9 cellular contexts compared by ENCODE assay signal in the genomic region with DNA sequence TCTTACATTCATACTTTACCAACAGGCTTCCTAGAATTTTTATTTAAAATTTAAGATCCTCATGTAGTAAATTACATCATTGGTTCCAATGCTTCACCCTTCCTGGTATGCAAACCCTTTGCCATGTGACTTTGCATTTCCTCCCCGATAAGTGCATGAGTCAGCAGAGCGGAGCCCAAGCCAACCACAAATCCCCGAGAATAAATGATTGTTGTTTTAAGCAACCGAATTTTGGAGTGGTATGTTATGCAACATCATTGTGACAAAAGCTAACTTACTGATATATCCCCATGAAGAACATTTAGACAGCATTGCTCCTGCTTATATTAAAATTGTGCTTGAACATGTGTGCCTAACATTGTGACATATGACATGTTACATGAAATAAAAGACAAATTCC.
DNase-seq lines count a peak whose midpoint lies in the region; ATAC-seq, FAIRE-seq and TF ChIP-seq lines count a peak whose summit lies in the region.
"Had no signal": no experiment of that assay in that cellular context is flagged by ENCODE, and none has a peak within 500 bp of the region (broad histone marks: within the 10 kb centered on the region; RNA-seq: fewer than 3 reads in every experiment).

No MANE protein-coding gene starts in this region.

- H3K79me2 ChIP-seq in K562 (ENCODE audit: control insufficient read depth, insufficient read depth, low read length), result no peaks in the 10 kb centered on the region

- peak overlapping the region in 1 of 11 experiments; percentile 36; a peak in 1 of 22 replicates for H3K9ac ChIP-seq in BLaER1 treated with 17β-estradiol and CSF1 and Interleukin-3, amounts not matched to agents 10 nM and 100 nM
- no peak overlapping the region for H3K9ac ChIP-seq in K562 (ENCODE audit: insufficient read depth in 1 of 2, low read depth in 2 of 2, low read length in 2 of 2)

- no TSS peak for BruUV-seq in K562 (replicated peaks; lab: Mats Ljungman, UMichigan)

- H4K20me1 ChIP-seq in BLaER1 treated with 17β-estradiol and CSF1 and Interleukin-3, amounts not matched to agents 10 nM and 100 nM, result no peaks in the 10 kb centered on the region
- H4K20me1 ChIP-seq in K562 (replicated peaks; ENCODE audit: control insufficient read depth, insufficient read depth, low read length), result no peaks in the 10 kb centered on the region

- H3K27ac ChIP-seq in BLaER1 treated with 17β-estradiol and CSF1 and Interleukin-3, amounts not matched to agents 10 nM and 100 nM, result peak overlapping the region in 10 of 11 experiments; percentile 19 to 67 (median 49); a peak in 14 of 22 replicates
- no peak overlapping the region for H3K27ac ChIP-seq in K562 (ENCODE audit: extremely low read depth, low read depth, low read length)
- H3K27ac ChIP-seq: heart right ventricle had no signal

- H3K36me3 Mint-ChIP-seq in activated T-cell treated with anti-CD3 and anti-CD28 coated beads, Interleukin-2, amount 50 U/mL, for 72 hours (ENCODE audit: insufficient read depth in 2 of 2), result no peaks in the 10 kb centered on the region

- intact Hi-C loops in K562 (cut with micrococcal nuclease), result no loop called here

- no peak overlapping the region; a peak in 1 of 20 replicates for H3K4me3 ChIP-seq in BLaER1 treated with 17β-estradiol and CSF1 and Interleukin-3, amounts not matched to agents 10 nM and 100 nM
- H3K4me3 ChIP-seq in MG63 (no peak overlapping the region), K562 (no peak overlapping the region)
- H3K4me3 ChIP-seq: heart right ventricle had no signal

- no peak overlapping the region for H3K4me3 Mint-ChIP-seq in activated T-cell treated with anti-CD3 and anti-CD28 coated beads, Interleukin-2, amount 50 U/mL, for 72 hours

- H3K36me3 ChIP-seq in BLaER1 treated with 17β-estradiol and CSF1 and Interleukin-3, amounts not matched to agents 10 nM and 100 nM, result no peaks in the 10 kb centered on the region
- H3K36me3 ChIP-seq in MG63 (no peaks in the 10 kb centered on the region), K562 (ENCODE audit: control insufficient read depth, insufficient read depth, low read length) (no peaks in the 10 kb centered on the region)
- H3K36me3 ChIP-seq: heart right ventricle had no signal

- POLR2A ChIA-PET in K562 (lab: Yijun Ruan, JAX), result no interaction called here

- peak overlapping the region; percentile 20 to 76 (median 38); a peak in 20 of 22 replicates for H3K4me2 ChIP-seq in BLaER1 treated with 17β-estradiol and CSF1 and Interleukin-3, amounts not matched to agents 10 nM and 100 nM
- no peak overlapping the region for H3K4me2 ChIP-seq in K562 (ENCODE audit: insufficient read depth, low read length)

- no peak overlapping the region for H3K27ac Mint-ChIP-seq in activated T-cell treated with anti-CD3 and anti-CD28 coated beads, Interleukin-2, amount 50 U/mL, for 72 hours

- TF ChIP-seq POLR2A in K562 (conservative IDR thresholded peaks at IDR 0.05), result no peak

- in situ Hi-C loops in K562 (cut with MboI), result no loop called here

- H3K9me3 Mint-ChIP-seq in activated T-cell treated with anti-CD3 and anti-CD28 coated beads, Interleukin-2, amount 50 U/mL, for 72 hours, result peaks cover 0 to 3% of the 10 kb centered on the region in 2 donors

- ATAC-seq in K562 (no peak), HG03565 (IDR thresholded peaks at IDR 0.05; ENCODE audit: unreplicated experiment) (no peak), HG02981 (IDR thresholded peaks at IDR 0.05; ENCODE audit: unreplicated experiment) (no peak)
- ATAC-seq in activated T-cell treated with anti-CD3 and anti-CD28 coated beads, Interleukin-2, amount 50 U/mL, for 72 hours (replicated peaks in 1 of 2), result no peak

- FAIRE-seq in K562 (lab: Jason Lieb, UNC), result no peak

- H3K27me3 Mint-ChIP-seq in activated T-cell treated with anti-CD3 and anti-CD28 coated beads, Interleukin-2, amount 50 U/mL, for 72 hours (ENCODE audit: low read depth), result no peaks in the 10 kb centered on the region

- no peak for TF ChIP-seq RAD21 in K562 (CRISPR knock-in tag; conservative IDR thresholded peaks at IDR 0.05 in 1 of 2, IDR thresholded peaks at IDR 0.05 in 1 of 2)

- H3K4me1 ChIP-seq in BLaER1 treated with 17β-estradiol and CSF1 and Interleukin-3, amounts not matched to agents 10 nM and 100 nM, result peaks cover 0 to 25% (median 11%) of the 10 kb centered on the region in 10 experiments; a peak in 17 of 20 replicates
- H3K4me1 ChIP-seq in K562 (replicated peaks in 1 of 2; ENCODE audit: control insufficient read depth in 2 of 2, insufficient read depth in 2 of 2, low read length in 2 of 2), result no peaks in the 10 kb centered on the region
- H3K4me1 ChIP-seq: heart right ventricle had no signal

- WGBS in K562 (ENCODE audit: insufficient coverage, low coverage, missing lambda C conversion rate), result 0% methylated on average over 4 of the region's 4 CpGs

- no peaks in the 10 kb centered on the region for H3K9me1 ChIP-seq in K562 (ENCODE audit: control insufficient read depth, insufficient read depth, low read length)

- TF ChIP-seq EP300 in K562 (IDR thresholded peaks at IDR 0.05; ENCODE audit: low read length), result no peak

- no peak overlapping the region for H2AFZ ChIP-seq in K562 (ENCODE audit: low read depth, low read length)

- CTCF ChIA-PET in K562 (lab: Yijun Ruan, JAX; ENCODE audit: low intra/inter-chr PET ratio), result no interaction called here

- H3K27me3 ChIP-seq in BLaER1 treated with 17β-estradiol and CSF1 and Interleukin-3, amounts not matched to agents 10 nM and 100 nM, result no peaks in the 10 kb centered on the region
- H3K27me3 ChIP-seq in MG63 (no peaks in the 10 kb centered on the region), K562 (ENCODE audit: control insufficient read depth in 2 of 2, insufficient read depth in 2 of 2, low read length in 2 of 2) (no peaks in the 10 kb centered on the region)
- H3K27me3 ChIP-seq: heart right ventricle had no signal

- no peak for TF ChIP-seq CTCF in K562 (IDR thresholded peaks at IDR 0.05 in 2 of 3, conservative IDR thresholded peaks at IDR 0.05 in 1 of 3; ENCODE audit: insufficient read depth in 2 of 3, low read depth in 1 of 3, low read length in 3 of 3)

- peaks cover 0 to 12% (median 0%) of the 10 kb centered on the region in 11 experiments; a peak in 3 of 22 replicates for H3K9me3 ChIP-seq in BLaER1 treated with 17β-estradiol and CSF1 and Interleukin-3, amounts not matched to agents 10 nM and 100 nM (replicated peaks in 1 of 11)
- H3K9me3 ChIP-seq in MG63 (no peaks in the 10 kb centered on the region), K562 (replicated peaks; ENCODE audit: control insufficient read depth, insufficient read depth, low read depth, low read length) (no peaks in the 10 kb centered on the region; the same call in 1 of the 2 replicates)
- H3K9me3 ChIP-seq: heart right ventricle had no signal

- no peaks in the 10 kb centered on the region for H3K4me1 Mint-ChIP-seq in activated T-cell treated with anti-CD3 and anti-CD28 coated beads, Interleukin-2, amount 50 U/mL, for 72 hours (ENCODE audit: low read depth)

- DNase-seq in MG63 (peak; percentile 84), K562 (ENCODE audit: extremely low read depth in 1 of 4, low spot score in 3 of 4) (no peak), lung microvascular endothelial cell (ENCODE audit: low read depth in 2 of 2) (peak; percentile 66 to 84), NCI-H1436 treated with DMSO at 0.1 percent for 48 hours (lab: John Stamatoyannopoulos, UW) (no peak)
- DNase-seq in activated T-cell treated with anti-CD3 and anti-CD28 coated beads, Interleukin-2, amount 50 U/mL, for 72 hours, result no peak

TF ChIP-seq in K562, 482 proteins besides CTCF, POLR2A, EP300 and RAD21:
- no peak for TF ChIP-seq KDM2B (CRISPR knock-in tag; IDR thresholded peaks at IDR 0.05)
- no peak for TF ChIP-seq COPS2 (conservative IDR thresholded peaks at IDR 0.05)
- no peak for TF ChIP-seq TCFL5 (CRISPR knock-in tag; conservative IDR thresholded peaks at IDR 0.05)
- no peak for TF ChIP-seq NCOA4 (IDR thresholded peaks at IDR 0.05; ENCODE audit: partially characterized antibody)
- TF ChIP-seq, protein P1, sequence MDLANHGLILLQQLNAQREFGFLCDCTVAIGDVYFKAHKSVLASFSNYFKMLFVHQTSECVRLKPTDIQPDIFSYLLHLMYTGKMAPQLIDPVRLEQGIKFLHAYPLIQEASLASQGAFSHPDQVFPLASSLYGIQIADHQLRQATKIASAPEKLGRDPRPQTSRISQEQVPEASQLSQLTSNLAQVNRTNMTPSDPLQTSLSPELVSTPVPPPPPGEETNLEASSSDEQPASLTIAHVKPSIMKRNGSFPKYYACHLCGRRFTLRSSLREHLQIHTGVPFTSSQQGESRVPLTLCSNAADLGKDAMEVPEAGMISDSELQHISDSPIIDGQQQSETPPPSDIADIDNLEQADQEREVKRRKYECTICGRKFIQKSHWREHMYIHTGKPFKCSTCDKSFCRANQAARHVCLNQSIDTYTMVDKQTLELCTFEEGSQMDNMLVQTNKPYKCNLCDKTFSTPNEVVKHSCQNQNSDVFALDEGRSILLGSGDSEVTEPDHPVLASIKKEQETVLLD (IDR thresholded peaks at IDR 0.05), result no peak
- no peak for TF ChIP-seq JUND (IDR thresholded peaks at IDR 0.05; ENCODE audit: borderline replicate concordance, low read depth, low read length)
- TF ChIP-seq JUND (tag; IDR thresholded peaks at IDR 0.05; ENCODE audit: borderline replicate concordance, low read depth, low read length), result peak; percentile 26; the same call in 1 of the 3 replicates
- 0 out of 2 replicates have a peak, but pooled peaks have one; percentile 2 for TF ChIP-seq ZNF316 (IDR thresholded peaks at IDR 0.05)

Comparison
In these comparisons a context has a peak if more than half of its experiments do, and no peak if none do; other contexts are left out.
1. DNase-seq: peak in MG63 (single experiment) and lung microvascular endothelial cell (2 of 2); none in K562 (0 of 4), NCI-H1436 treated with DMSO at 0.1 percent for 48 hours (single experiment) and activated T-cell treated with anti-CD3 and anti-CD28 coated beads, Interleukin-2, amount 50 U/mL, for 72 hours (0 of 2).